8 cellular contexts compared by ENCODE assay signal in the genomic region with DNA sequence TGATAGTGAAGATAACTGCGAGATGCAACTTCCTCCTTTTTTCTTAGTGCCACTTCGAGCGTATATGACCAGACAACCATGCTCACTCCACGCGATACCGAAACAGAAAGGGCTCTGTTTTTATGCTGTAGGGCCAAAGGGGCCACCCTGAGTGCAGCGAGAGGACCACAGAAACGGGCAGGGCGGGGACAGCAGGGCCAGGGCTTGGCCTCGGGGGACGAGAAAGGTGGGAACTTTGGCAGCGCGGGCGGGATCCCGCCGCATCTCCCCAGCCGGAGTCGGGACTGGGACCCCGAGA.
DNase-seq lines count a peak whose midpoint lies in the region; ATAC-seq lines count a peak whose summit lies in the region.

No MANE protein-coding gene starts in this region.

- no peaks in the 10 kb centered on the region for H3K27me3 ChIP-seq in duodenal mucosa (ENCODE audit: control insufficient read depth in 1 of 2, insufficient read depth in 2 of 2, low read length in 2 of 2)

- ATAC-seq in HG02885 (IDR thresholded peaks at IDR 0.05; ENCODE audit: poor library complexity, unreplicated experiment) = peak; percentile 73

- H3K9ac ChIP-seq in duodenal mucosa (ENCODE audit: low read depth in 1 of 2, low read length in 2 of 2) = peak overlapping the region; percentile 80 to 88

- no peaks in the 10 kb centered on the region for H3K9me3 ChIP-seq in duodenal mucosa (ENCODE audit: control insufficient read depth in 1 of 2, low read length in 2 of 2)

- peak overlapping the region; percentile 94 to 95 for H3K4me3 ChIP-seq in duodenal mucosa (ENCODE audit: low read depth in 1 of 2, low read length in 2 of 2)

- H3K36me3 ChIP-seq in duodenal mucosa (ENCODE audit: control insufficient read depth in 1 of 2, insufficient read depth in 2 of 2, low read length in 2 of 2) = no peaks in the 10 kb centered on the region

- H3K27ac ChIP-seq in duodenal mucosa (ENCODE audit: low read depth, low read length) = peak overlapping the region; percentile 92

- DNase-seq in DMS53 (lab: John Stamatoyannopoulos, UW) (peak; percentile 72), DMS53 treated with DMSO at 0.1 percent for 48 hours (lab: John Stamatoyannopoulos, UW; ENCODE audit: unreplicated experiment) (no peak), NCI-H2227 (lab: John Stamatoyannopoulos, UW; ENCODE audit: unreplicated experiment) (peak; percentile 53), medulla oblongata (ENCODE audit: extremely low spot score) (peak; percentile 77)
- peak; percentile 42 for DNase-seq in activated CD4-positive, alpha-beta T cell treated with anti-CD3 and anti-CD28 coated beads, Interleukin-2, amount 50 U/mL, for 1 hour
- DNase-seq in stimulated activated CD8-positive, alpha-beta memory T cell treated with anti-CD3 and anti-CD28 coated beads, Interleukin-4, amount 100 ng/mL, for 48 hours = peak; percentile 72

- H3K4me1 ChIP-seq in duodenal mucosa (ENCODE audit: control insufficient read depth in 1 of 2, insufficient read depth in 2 of 2, low read length in 2 of 2) = peaks cover 10 to 27% of the 10 kb centered on the region in 2 donors
